16 cellular contexts compared by ENCODE assay signal in genomic region chr3:16050641-16051467, GRCh38.
DNase-seq lines count a peak whose midpoint lies in the region; ATAC-seq and TF ChIP-seq lines count a peak whose summit lies in the region.
"Had no signal": no experiment of that assay in that cellular context is flagged by ENCODE, and none has a peak within 500 bp of the region (broad histone marks: within the 10 kb centered on the region; RNA-seq: fewer than 3 reads in every experiment).

No MANE protein-coding gene starts in this region.

- DNase-seq in SKM-1 treated with dmso at 0.1 percent for 144 hours (lab: John Stamatoyannopoulos, UW; ENCODE audit: unreplicated experiment) (peak; percentile 37), SKM-1 (lab: John Stamatoyannopoulos, UW; ENCODE audit: unreplicated experiment) (no peak), esophagus squamous epithelium (lab: John Stamatoyannopoulos, UW) (no peak), lung (ENCODE audit: low spot score) (no peak), upper lobe of right lung (no peak), foreskin melanocyte (no peak), NCI-H446 treated with DMSO at 0.1 percent for 48 hours (lab: John Stamatoyannopoulos, UW) (no peak)
- DNase-seq: activated naive CD8-positive, alpha-beta T cell treated with anti-CD3 and anti-CD28 coated beads, Interleukin-2, amount 10 ng/mL, durations not matched to agents 7 days and 5 days; CD8-positive, alpha-beta T cell; cortex of kidney; NCI-H1105; NCI-H446; stimulated activated CD4-positive, alpha-beta T cell treated with anti-CD3 and anti-CD28 coated beads, Interleukin-4, amount 100 ng/mL, for 24 hours had no signal

- intact Hi-C loops in esophagus squamous epithelium (cut with DNase I), result no loop called here
- intact Hi-C loops in upper lobe of right lung (cut with DNase I), result loop anchor here (5.0 kb wide), 1 partner anchor 196 kb away; no protein-coding TSS in a partner anchor

- TF ChIP-seq POLR2A in esophagus squamous epithelium (IDR thresholded peaks at IDR 0.05), result no peak

- H3K4me3 ChIP-seq in esophagus squamous epithelium (peak overlapping the region in 1 of 4 donors; percentile 43), lung (no peak overlapping the region), upper lobe of right lung (no peak overlapping the region)

- 58 to 75% methylated on average over 10 of the region's 16 CpGs for WGBS in esophagus squamous epithelium, 2 donors
- WGBS in lung, 2 donors, result 44 to 56% methylated on average over 16 of the region's 16 CpGs

- H3K36me3 ChIP-seq in esophagus squamous epithelium (no peaks in the 10 kb centered on the region), lung (ENCODE audit: control insufficient read depth in 2 of 2, insufficient read depth in 2 of 2, low read length in 2 of 2) (no peaks in the 10 kb centered on the region), upper lobe of right lung (no peaks in the 10 kb centered on the region)

- TF ChIP-seq CTCF in esophagus squamous epithelium (IDR thresholded peaks at IDR 0.05) (no peak), lung (IDR thresholded peaks at IDR 0.05; ENCODE audit: control extremely low read depth, extremely low read depth) (no peak), upper lobe of right lung (IDR thresholded peaks at IDR 0.05) (no peak)

- peak overlapping the region; percentile 50 to 82 (median 66) for H3K27ac ChIP-seq in esophagus squamous epithelium
- peak overlapping the region; percentile 14 to 80 for H3K27ac ChIP-seq in lung (ENCODE audit: low read depth in 1 of 2, low read length in 1 of 2)
- H3K27ac ChIP-seq in upper lobe of right lung, result peak overlapping the region; percentile 53
- H3K27ac ChIP-seq: 22Rv1 had no signal

- peak; percentile 30 for ATAC-seq in lung (ENCODE audit: insufficient read depth, low FRiP score)
- ATAC-seq in upper lobe of right lung, result peak; percentile 81
- no peak for ATAC-seq in GM21381 (IDR thresholded peaks at IDR 0.05; ENCODE audit: unreplicated experiment)
- ATAC-seq: CD8-positive, alpha-beta T cell; stimulated activated memory B cell treated with anti-CD40 and anti-IgM and Interleukin-4, amounts not matched to agents 10 μg/mL and 1 μg/mL and 100 μg/mL, for 72 hours had no signal

- H3K9me3 ChIP-seq in esophagus squamous epithelium (no peaks in the 10 kb centered on the region), lung (ENCODE audit: control insufficient read depth in 2 of 2, insufficient read depth in 1 of 2, low read length in 1 of 2) (no peaks in the 10 kb centered on the region), upper lobe of right lung (no peaks in the 10 kb centered on the region)

- peaks cover 0 to 47% (median 15%) of the 10 kb centered on the region in 3 donors for H3K4me1 ChIP-seq in esophagus squamous epithelium
- H3K4me1 ChIP-seq in lung (ENCODE audit: control insufficient read depth in 2 of 2, insufficient read depth in 2 of 2, low read length in 2 of 2), result peaks cover 0 to 7% of the 10 kb centered on the region in 2 donors
- peaks cover 1% of the 10 kb centered on the region for H3K4me1 ChIP-seq in upper lobe of right lung

- H3K27me3 ChIP-seq in esophagus squamous epithelium, result no peaks in the 10 kb centered on the region
- H3K27me3 ChIP-seq in lung (ENCODE audit: control insufficient read depth, insufficient read depth), result no peaks in the 10 kb centered on the region
- no peaks in the 10 kb centered on the region for H3K27me3 ChIP-seq in upper lobe of right lung
